Comparison of ENCODE assay signal across 29 cellular contexts in genomic region chr2:120258140-120258539, GRCh38. TPM values are rescaled to one million over a fixed set of nuclear protein-coding genes. Genes with fewer than 3 reads are reported as not detected.
DNase-seq lines count a peak whose midpoint lies in the region; ATAC-seq and TF ChIP-seq lines count a peak whose summit lies in the region.
"Had no signal": no experiment of that assay in that cellular context is flagged by ENCODE, and none has a peak within 500 bp of the region (broad histone marks: within the 10 kb centered on the region; RNA-seq: fewer than 3 reads in every experiment).

No MANE protein-coding gene starts in this region.

- H3K27me3 Mint-ChIP-seq in activated naive CD8-positive, alpha-beta T cell treated with anti-CD3 and anti-CD28 coated beads, Interleukin-2, amount 10 ng/mL, durations not matched to agents 7 days and 5 days: no peaks in the 10 kb centered on the region
- no peaks in the 10 kb centered on the region for H3K27me3 Mint-ChIP-seq in activated naive CD8-positive, alpha-beta T cell treated with anti-CD3 and anti-CD28 coated beads, Interleukin-2, amount 50 U/mL, for 24 hours
- H3K27me3 Mint-ChIP-seq in activated T-helper 17 cell treated with anti-CD3 and anti-CD28 coated beads, Interleukin-2, amount 50 U/mL, for 72 hours: no peaks in the 10 kb centered on the region
- no peaks in the 10 kb centered on the region for H3K27me3 Mint-ChIP-seq in mesothelial cell of epicardium (ENCODE audit: low read depth)
- no peaks in the 10 kb centered on the region for H3K27me3 Mint-ChIP-seq in stimulated activated naive B cell treated with anti-CD40 and anti-IgM and Interleukin-4, amounts not matched to agents 10 μg/mL and 1 μg/mL and 100 μg/mL, for 72 hours
- H3K27me3 Mint-ChIP-seq: activated CD8-positive, alpha-beta memory T cell treated with anti-CD3 and anti-CD28 coated beads, Interleukin-2, amount 10 ng/mL, durations not matched to agents 7 days and 5 days; activated naive CD4-positive, alpha-beta T cell treated with anti-CD3 and anti-CD28 coated beads, Interleukin-2, amount 50 U/mL, for 24 hours; naive thymus-derived CD8-positive, alpha-beta T cell had no signal

- peaks cover 6% of the 10 kb centered on the region for H3K9me3 Mint-ChIP-seq in activated naive CD8-positive, alpha-beta T cell treated with anti-CD3 and anti-CD28 coated beads, Interleukin-2, amount 10 ng/mL, durations not matched to agents 7 days and 5 days
- peaks cover 9% of the 10 kb centered on the region for H3K9me3 Mint-ChIP-seq in activated naive CD8-positive, alpha-beta T cell treated with anti-CD3 and anti-CD28 coated beads, Interleukin-2, amount 50 U/mL, for 24 hours
- H3K9me3 Mint-ChIP-seq in activated T-helper 17 cell treated with anti-CD3 and anti-CD28 coated beads, Interleukin-2, amount 50 U/mL, for 72 hours: no peaks in the 10 kb centered on the region
- H3K9me3 Mint-ChIP-seq in mesothelial cell of epicardium: peaks cover 4% of the 10 kb centered on the region
- H3K9me3 Mint-ChIP-seq in stimulated activated naive B cell treated with anti-CD40 and anti-IgM and Interleukin-4, amounts not matched to agents 10 μg/mL and 1 μg/mL and 100 μg/mL, for 72 hours: peaks cover 14 to 15% of the 10 kb centered on the region in 2 donors
- H3K9me3 Mint-ChIP-seq: activated naive CD4-positive, alpha-beta T cell treated with anti-CD3 and anti-CD28 coated beads, Interleukin-2, amount 50 U/mL, for 24 hours had no signal

- peaks cover 49% of the 10 kb centered on the region for H3K4me1 Mint-ChIP-seq in activated naive CD8-positive, alpha-beta T cell treated with anti-CD3 and anti-CD28 coated beads, Interleukin-2, amount 10 ng/mL, durations not matched to agents 7 days and 5 days
- H3K4me1 Mint-ChIP-seq in activated naive CD8-positive, alpha-beta T cell treated with anti-CD3 and anti-CD28 coated beads, Interleukin-2, amount 50 U/mL, for 24 hours: peaks cover 46% of the 10 kb centered on the region
- H3K4me1 Mint-ChIP-seq in activated T-helper 17 cell treated with anti-CD3 and anti-CD28 coated beads, Interleukin-2, amount 50 U/mL, for 72 hours: peaks cover 35% of the 10 kb centered on the region
- peaks cover 35% of the 10 kb centered on the region for H3K4me1 Mint-ChIP-seq in mesothelial cell of epicardium
- peaks cover 41 to 55% of the 10 kb centered on the region in 2 donors for H3K4me1 Mint-ChIP-seq in stimulated activated naive B cell treated with anti-CD40 and anti-IgM and Interleukin-4, amounts not matched to agents 10 μg/mL and 1 μg/mL and 100 μg/mL, for 72 hours

- DNase-seq in activated naive CD8-positive, alpha-beta T cell treated with anti-CD3 and anti-CD28 coated beads, Interleukin-2, amount 10 ng/mL, durations not matched to agents 7 days and 5 days: no peak
- DNase-seq in activated naive CD8-positive, alpha-beta T cell treated with anti-CD3 and anti-CD28 coated beads, Interleukin-2, amount 50 U/mL, for 24 hours: no peak
- DNase-seq in mesothelial cell of epicardium (ENCODE audit: low spot score in 2 of 2, unreplicated experiment in 2 of 2) (no peak), amniotic stem cell (lab: John Stamatoyannopoulos, UW) (no peak)
- DNase-seq in stimulated activated naive B cell treated with anti-CD40 and anti-IgM and Interleukin-4, amounts not matched to agents 10 μg/mL and 1 μg/mL and 100 μg/mL, for 72 hours: no peak
- no peak for DNase-seq in stimulated activated naive CD8-positive, alpha-beta T cell treated with anti-CD3 and anti-CD28 coated beads, Interleukin-15, Interleukin-2, amounts not matched to agents 100 U/mL and 50 U/mL, for 24 hours
- DNase-seq: activated CD4-positive, alpha-beta T cell treated with anti-CD3 and anti-CD28 coated beads for 1 hour; activated CD8-positive, alpha-beta memory T cell treated with anti-CD3 and anti-CD28 coated beads, Interleukin-2, amount 10 ng/mL, durations not matched to agents 7 days and 5 days; activated T-cell treated with anti-CD3 and anti-CD28 coated beads, Interleukin-2, amount 50 U/mL, for 48 hours; caudate nucleus; COR-L47; cortex of kidney; DMS53; H9; left ventricle myocardium superior; midbrain; naive thymus-derived CD8-positive, alpha-beta T cell; NCI-H1105; NCI-H748 treated with DMSO at 0.1 percent for 48 hours; Peyer's patch; retina; SHP77 treated with DMSO at 0.1 percent for 48 hours; stimulated activated CD4-positive, alpha-beta T cell treated with anti-CD3 and anti-CD28 coated beads, Interleukin-2, amount 100 ng/mL, for 24 hours; substantia nigra; SW 1271; upper lobe of left lung had no signal

- TF ChIP-seq CTCF in mesothelial cell of epicardium (IDR thresholded peaks at IDR 0.05; ENCODE audit: unreplicated experiment): no peak

- POLR2A ChIA-PET in activated naive CD8-positive, alpha-beta T cell treated with anti-CD3 and anti-CD28 coated beads, Interleukin-2, amount 10 ng/mL, durations not matched to agents 7 days and 5 days (lab: Charles Lee): no interaction called here

- peaks cover 50% of the 10 kb centered on the region for H3K36me3 Mint-ChIP-seq in activated naive CD8-positive, alpha-beta T cell treated with anti-CD3 and anti-CD28 coated beads, Interleukin-2, amount 10 ng/mL, durations not matched to agents 7 days and 5 days
- H3K36me3 Mint-ChIP-seq in activated naive CD8-positive, alpha-beta T cell treated with anti-CD3 and anti-CD28 coated beads, Interleukin-2, amount 50 U/mL, for 24 hours (ENCODE audit: low read depth): peaks cover 15% of the 10 kb centered on the region
- peaks cover 51% of the 10 kb centered on the region for H3K36me3 Mint-ChIP-seq in activated T-helper 17 cell treated with anti-CD3 and anti-CD28 coated beads, Interleukin-2, amount 50 U/mL, for 72 hours (ENCODE audit: low read depth)
- peaks cover 11% of the 10 kb centered on the region for H3K36me3 Mint-ChIP-seq in mesothelial cell of epicardium
- H3K36me3 Mint-ChIP-seq in stimulated activated naive B cell treated with anti-CD40 and anti-IgM and Interleukin-4, amounts not matched to agents 10 μg/mL and 1 μg/mL and 100 μg/mL, for 72 hours: peaks cover 62 to 63% of the 10 kb centered on the region in 2 donors

- peak overlapping the region; percentile 17 for H3K27ac Mint-ChIP-seq in activated naive CD8-positive, alpha-beta T cell treated with anti-CD3 and anti-CD28 coated beads, Interleukin-2, amount 10 ng/mL, durations not matched to agents 7 days and 5 days
- H3K27ac Mint-ChIP-seq in activated naive CD8-positive, alpha-beta T cell treated with anti-CD3 and anti-CD28 coated beads, Interleukin-2, amount 50 U/mL, for 24 hours: no peak overlapping the region
- H3K27ac Mint-ChIP-seq in activated T-helper 17 cell treated with anti-CD3 and anti-CD28 coated beads, Interleukin-2, amount 50 U/mL, for 72 hours: peak overlapping the region; percentile 26
- peak overlapping the region; percentile 11 for H3K27ac Mint-ChIP-seq in mesothelial cell of epicardium
- H3K27ac Mint-ChIP-seq in stimulated activated naive B cell treated with anti-CD40 and anti-IgM and Interleukin-4, amounts not matched to agents 10 μg/mL and 1 μg/mL and 100 μg/mL, for 72 hours: peak overlapping the region; percentile 52
- H3K27ac Mint-ChIP-seq: activated CD8-positive, alpha-beta memory T cell treated with anti-CD3 and anti-CD28 coated beads, Interleukin-2, amount 10 ng/mL, durations not matched to agents 7 days and 5 days; activated naive CD4-positive, alpha-beta T cell treated with anti-CD3 and anti-CD28 coated beads, Interleukin-2, amount 50 U/mL, for 24 hours; H9 had no signal

- no peak overlapping the region for H3K4me3 Mint-ChIP-seq in activated naive CD8-positive, alpha-beta T cell treated with anti-CD3 and anti-CD28 coated beads, Interleukin-2, amount 10 ng/mL, durations not matched to agents 7 days and 5 days
- no peak overlapping the region for H3K4me3 Mint-ChIP-seq in activated naive CD8-positive, alpha-beta T cell treated with anti-CD3 and anti-CD28 coated beads, Interleukin-2, amount 50 U/mL, for 24 hours
- peak overlapping the region; percentile 95 for H3K4me3 Mint-ChIP-seq in activated T-helper 17 cell treated with anti-CD3 and anti-CD28 coated beads, Interleukin-2, amount 50 U/mL, for 72 hours
- no peak overlapping the region for H3K4me3 Mint-ChIP-seq in mesothelial cell of epicardium
- H3K4me3 Mint-ChIP-seq in stimulated activated naive B cell treated with anti-CD40 and anti-IgM and Interleukin-4, amounts not matched to agents 10 μg/mL and 1 μg/mL and 100 μg/mL, for 72 hours: peak overlapping the region; percentile 63 to 66
- H3K4me3 Mint-ChIP-seq: activated CD8-positive, alpha-beta memory T cell treated with anti-CD3 and anti-CD28 coated beads, Interleukin-2, amount 10 ng/mL, durations not matched to agents 7 days and 5 days; activated naive CD4-positive, alpha-beta T cell treated with anti-CD3 and anti-CD28 coated beads, Interleukin-2, amount 50 U/mL, for 24 hours; H9 had no signal

- no peak for ATAC-seq in activated naive CD8-positive, alpha-beta T cell treated with anti-CD3 and anti-CD28 coated beads, Interleukin-2, amount 10 ng/mL, durations not matched to agents 7 days and 5 days (ENCODE audit: low read depth)
- no peak for ATAC-seq in activated naive CD8-positive, alpha-beta T cell treated with anti-CD3 and anti-CD28 coated beads, Interleukin-2, amount 50 U/mL, for 24 hours
- no peak for ATAC-seq in activated T-helper 17 cell treated with anti-CD3 and anti-CD28 coated beads, Interleukin-2, amount 50 U/mL, for 72 hours (replicated peaks)
- no peak for ATAC-seq in stimulated activated naive B cell treated with anti-CD40 and anti-IgM and Interleukin-4, amounts not matched to agents 10 μg/mL and 1 μg/mL and 100 μg/mL, for 72 hours (replicated peaks)
- no peak for ATAC-seq in stimulated activated naive CD8-positive, alpha-beta T cell treated with anti-CD3 and anti-CD28 coated beads, Interleukin-15, Interleukin-2, amounts not matched to agents 100 U/mL and 50 U/mL, for 24 hours
- ATAC-seq in HG03469 (IDR thresholded peaks at IDR 0.05; ENCODE audit: unreplicated experiment): no peak
- ATAC-seq: activated CD8-positive, alpha-beta memory T cell treated with anti-CD3 and anti-CD28 coated beads, Interleukin-2, amount 10 ng/mL, durations not matched to agents 7 days and 5 days; left ventricle myocardium superior; naive thymus-derived CD8-positive, alpha-beta T cell had no signal

RNA-seq across cellular contexts. Expression of gene RALB, which starts 5.5 kb away (rescaled TPM):
- total RNA-seq in activated naive CD8-positive, alpha-beta T cell treated with anti-CD3 and anti-CD28 coated beads, Interleukin-2, amount 10 ng/mL, durations not matched to agents 7 days and 5 days: 10 to 100 TPM; 45.7 to 50.4 TPM
- 10 to 100 TPM; 77.4 to 91.9 TPM for total RNA-seq in activated T-helper 17 cell treated with anti-CD3 and anti-CD28 coated beads, Interleukin-2, amount 50 U/mL, for 72 hours
- total RNA-seq in mesothelial cell of epicardium: 25.1 to 25.9 TPM (median 25.3 TPM) in 3 replicates

RNA-seq across cellular contexts. Expression of gene TMEM185B, which starts 34.9 kb away (rescaled TPM):
- 10 to 100 TPM; 23.4 to 26.2 TPM for total RNA-seq in activated naive CD8-positive, alpha-beta T cell treated with anti-CD3 and anti-CD28 coated beads, Interleukin-2, amount 10 ng/mL, durations not matched to agents 7 days and 5 days
- 10 to 100 TPM; 28.0 to 31.2 TPM for total RNA-seq in activated T-helper 17 cell treated with anti-CD3 and anti-CD28 coated beads, Interleukin-2, amount 50 U/mL, for 72 hours
- 27.8 to 28.6 TPM (median 27.9 TPM) in 3 replicates for total RNA-seq in mesothelial cell of epicardium

Comparison
In these comparisons a context has a peak if more than half of its experiments do, and no peak if none do; other contexts are left out.
1. H3K4me3 Mint-ChIP-seq: peak in activated T-helper 17 cell treated with anti-CD3 and anti-CD28 coated beads, Interleukin-2, amount 50 U/mL, for 72 hours (single experiment) and stimulated activated naive B cell treated with anti-CD40 and anti-IgM and Interleukin-4, amounts not matched to agents 10 μg/mL and 1 μg/mL and 100 μg/mL, for 72 hours (2 of 2); none in activated naive CD8-positive, alpha-beta T cell treated with anti-CD3 and anti-CD28 coated beads, Interleukin-2, amount 10 ng/mL, durations not matched to agents 7 days and 5 days (single experiment), activated naive CD8-positive, alpha-beta T cell treated with anti-CD3 and anti-CD28 coated beads, Interleukin-2, amount 50 U/mL, for 24 hours (single experiment) and mesothelial cell of epicardium (single experiment).